ENCODE assay signal across 1 cellular context in genomic region chr19:49987159-49987698, GRCh38.
TF ChIP-seq lines count a peak whose summit lies in the region.

No MANE protein-coding gene starts in this region.

TF ChIP-seq in K562, 482 proteins besides CTCF, POLR2A, EP300 and RAD21 (continued from another document):
- peak; percentile 98 for TF ChIP-seq ETS1 (conservative IDR thresholded peaks at IDR 0.05; ENCODE audit: control insufficient read depth, low read depth, low read length)
- peak; percentile 99 for TF ChIP-seq OTX1 (CRISPR knock-in tag; IDR thresholded peaks at IDR 0.05)
- no peak for TF ChIP-seq SMAD2 (IDR thresholded peaks at IDR 0.05; ENCODE audit: low read depth, low read length)
- no peak for TF ChIP-seq SAFB (IDR thresholded peaks at IDR 0.05; ENCODE audit: borderline replicate concordance, low read depth, low read length)
- TF ChIP-seq TFE3 (CRISPR knock-in tag; IDR thresholded peaks at IDR 0.05): no peak
- peak; percentile 91 for TF ChIP-seq MYNN (IDR thresholded peaks at IDR 0.05)
- TF ChIP-seq MYNN (CRISPR knock-in tag; IDR thresholded peaks at IDR 0.05): peak; percentile 95
- 0 out of 4 replicates have a peak, but pooled peaks of 1 of the 2 experiments have one; percentile 24 for TF ChIP-seq NRF1 (conservative IDR thresholded peaks at IDR 0.05 in 1 of 2, IDR thresholded peaks at IDR 0.05 in 1 of 2)
- TF ChIP-seq ZFX (CRISPR knock-in tag; IDR thresholded peaks at IDR 0.05): peak; percentile 85
- TF ChIP-seq ARID1B (IDR thresholded peaks at IDR 0.05): peak; percentile 30; the same call in 1 of the 2 replicates
- TF ChIP-seq BCOR (IDR thresholded peaks at IDR 0.05): no peak
- TF ChIP-seq PTTG1 (tag; IDR thresholded peaks at IDR 0.05; ENCODE audit: low read depth): peak; percentile 95
- TF ChIP-seq ZKSCAN8 (CRISPR knock-in tag; IDR thresholded peaks at IDR 0.05): peak; percentile 94
- TF ChIP-seq ZNF239 (CRISPR knock-in tag; IDR thresholded peaks at IDR 0.05): peak; percentile 87
